ENCODE assay signal across 26 cellular contexts in genomic region chrX:50615570-50616158, GRCh38.
"Had no signal": no experiment of that assay in that cellular context is flagged by ENCODE, and none has a peak within 500 bp of the region (broad histone marks: within the 10 kb centered on the region; RNA-seq: fewer than 3 reads in every experiment).

No MANE protein-coding gene starts in this region.

- H3K27me3 Mint-ChIP-seq: activated naive CD4-positive, alpha-beta T cell treated with anti-CD3 and anti-CD28 coated beads, Interleukin-2, amount 10 ng/mL, durations not matched to agents 7 days and 5 days; activated naive CD8-positive, alpha-beta T cell treated with anti-CD3 and anti-CD28 coated beads, Interleukin-2, amount 10 ng/mL, durations not matched to agents 7 days and 5 days had no signal

- H3K9ac ChIP-seq: neural progenitor cell had no signal

- H3K27me3 ChIP-seq: ascending aorta, left lung, neural progenitor cell had no signal

- H3K27ac Mint-ChIP-seq: activated CD4-positive, alpha-beta memory T cell treated with anti-CD3 and anti-CD28 coated beads, Interleukin-2, amount 10 ng/mL, durations not matched to agents 7 days and 5 days; activated CD4-positive, alpha-beta T cell treated with anti-CD3 and anti-CD28 coated beads, Interleukin-2, amount 10 ng/mL, durations not matched to agents 24 days and 14 days; activated naive CD4-positive, alpha-beta T cell treated with anti-CD3 and anti-CD28 coated beads, Interleukin-2, amount 10 ng/mL, durations not matched to agents 7 days and 5 days; activated naive CD8-positive, alpha-beta T cell treated with anti-CD3 and anti-CD28 coated beads, Interleukin-2, amount 10 ng/mL, durations not matched to agents 7 days and 5 days; activated T-cell treated with anti-CD3 and anti-CD28 coated beads, Interleukin-2, amount 50 U/mL, for 24 hours; effector memory CD8-positive, alpha-beta T cell; natural killer cell; neural progenitor cell had no signal

- H3K4me1 ChIP-seq: ascending aorta, left lung, lower lobe of right lung, neural progenitor cell, tibial nerve had no signal

- DNase-seq: activated CD4-positive, alpha-beta memory T cell treated with anti-CD3 and anti-CD28 coated beads, Interleukin-2, amount 10 ng/mL, durations not matched to agents 7 days and 5 days; activated CD4-positive, alpha-beta T cell treated with anti-CD3 and anti-CD28 coated beads, Interleukin-2, amount 10 ng/mL, durations not matched to agents 24 days and 14 days; activated CD8-positive, alpha-beta memory T cell treated with anti-CD3 and anti-CD28 coated beads, Interleukin-2, amount 50 U/mL, for 48 hours; activated gamma-delta T cell; activated naive CD4-positive, alpha-beta T cell treated with anti-CD3 and anti-CD28 coated beads, Interleukin-2, amount 10 ng/mL, durations not matched to agents 7 days and 5 days; activated naive CD8-positive, alpha-beta T cell treated with anti-CD3 and anti-CD28 coated beads, Interleukin-2, amount 10 ng/mL, durations not matched to agents 7 days and 5 days; activated T-cell treated with anti-CD3 and anti-CD28 coated beads, Interleukin-2, amount 50 U/mL, for 24 hours; caudate nucleus; cortex of kidney; effector memory CD8-positive, alpha-beta T cell; head of caudate nucleus; hippocampal formation; kidney glomerular epithelial cell; left lung; lower lobe of right lung; mesenchymal stem cell; natural killer cell; occipital lobe; right cardiac atrium; stimulated activated CD4-positive, alpha-beta T cell treated with anti-CD3 and anti-CD28 coated beads, Interleukin-15, amount 100 ng/mL, for 24 hours; stimulated activated naive CD4-positive, alpha-beta T cell treated with Interleukin-2 at 50 U/mL for 16 hours; T-helper 9 cell had no signal

- H3K9me3 Mint-ChIP-seq: activated CD4-positive, alpha-beta memory T cell treated with anti-CD3 and anti-CD28 coated beads, Interleukin-2, amount 10 ng/mL, durations not matched to agents 7 days and 5 days; activated CD4-positive, alpha-beta T cell treated with anti-CD3 and anti-CD28 coated beads, Interleukin-2, amount 10 ng/mL, durations not matched to agents 24 days and 14 days; activated naive CD4-positive, alpha-beta T cell treated with anti-CD3 and anti-CD28 coated beads, Interleukin-2, amount 10 ng/mL, durations not matched to agents 7 days and 5 days; activated naive CD8-positive, alpha-beta T cell treated with anti-CD3 and anti-CD28 coated beads, Interleukin-2, amount 10 ng/mL, durations not matched to agents 7 days and 5 days; activated T-cell treated with anti-CD3 and anti-CD28 coated beads, Interleukin-2, amount 50 U/mL, for 24 hours; effector memory CD8-positive, alpha-beta T cell; neural progenitor cell had no signal

- H2AFZ ChIP-seq: neural progenitor cell had no signal

- H3K27ac ChIP-seq: ascending aorta, left lung, lower lobe of right lung, neural progenitor cell, tibial nerve, VCaP had no signal

- H3K4me3 Mint-ChIP-seq: activated CD4-positive, alpha-beta memory T cell treated with anti-CD3 and anti-CD28 coated beads, Interleukin-2, amount 10 ng/mL, durations not matched to agents 7 days and 5 days; activated CD4-positive, alpha-beta T cell treated with anti-CD3 and anti-CD28 coated beads, Interleukin-2, amount 10 ng/mL, durations not matched to agents 24 days and 14 days; activated naive CD4-positive, alpha-beta T cell treated with anti-CD3 and anti-CD28 coated beads, Interleukin-2, amount 10 ng/mL, durations not matched to agents 7 days and 5 days; activated naive CD8-positive, alpha-beta T cell treated with anti-CD3 and anti-CD28 coated beads, Interleukin-2, amount 10 ng/mL, durations not matched to agents 7 days and 5 days; activated T-cell treated with anti-CD3 and anti-CD28 coated beads, Interleukin-2, amount 50 U/mL, for 24 hours; effector memory CD8-positive, alpha-beta T cell; natural killer cell; neural progenitor cell had no signal

- H3K36me3 Mint-ChIP-seq: activated naive CD4-positive, alpha-beta T cell treated with anti-CD3 and anti-CD28 coated beads, Interleukin-2, amount 10 ng/mL, durations not matched to agents 7 days and 5 days; activated naive CD8-positive, alpha-beta T cell treated with anti-CD3 and anti-CD28 coated beads, Interleukin-2, amount 10 ng/mL, durations not matched to agents 7 days and 5 days; natural killer cell; neural progenitor cell had no signal

- H3K4me3 ChIP-seq: ascending aorta, left lung, lower lobe of right lung, neural progenitor cell, tibial nerve had no signal

- H3K4me2 ChIP-seq: neural progenitor cell had no signal

- H3K9me3 ChIP-seq: ascending aorta, left lung, lower lobe of right lung, tibial nerve had no signal

- H3K36me3 ChIP-seq: ascending aorta, left lung, lower lobe of right lung, neural progenitor cell, tibial nerve had no signal

- H3K4me1 Mint-ChIP-seq: activated CD4-positive, alpha-beta memory T cell treated with anti-CD3 and anti-CD28 coated beads, Interleukin-2, amount 10 ng/mL, durations not matched to agents 7 days and 5 days; activated CD4-positive, alpha-beta T cell treated with anti-CD3 and anti-CD28 coated beads, Interleukin-2, amount 10 ng/mL, durations not matched to agents 24 days and 14 days; activated naive CD4-positive, alpha-beta T cell treated with anti-CD3 and anti-CD28 coated beads, Interleukin-2, amount 10 ng/mL, durations not matched to agents 7 days and 5 days; activated naive CD8-positive, alpha-beta T cell treated with anti-CD3 and anti-CD28 coated beads, Interleukin-2, amount 10 ng/mL, durations not matched to agents 7 days and 5 days; natural killer cell; neural progenitor cell had no signal
